Comparison of ENCODE assay signal across 1 cellular context in the genomic region with DNA sequence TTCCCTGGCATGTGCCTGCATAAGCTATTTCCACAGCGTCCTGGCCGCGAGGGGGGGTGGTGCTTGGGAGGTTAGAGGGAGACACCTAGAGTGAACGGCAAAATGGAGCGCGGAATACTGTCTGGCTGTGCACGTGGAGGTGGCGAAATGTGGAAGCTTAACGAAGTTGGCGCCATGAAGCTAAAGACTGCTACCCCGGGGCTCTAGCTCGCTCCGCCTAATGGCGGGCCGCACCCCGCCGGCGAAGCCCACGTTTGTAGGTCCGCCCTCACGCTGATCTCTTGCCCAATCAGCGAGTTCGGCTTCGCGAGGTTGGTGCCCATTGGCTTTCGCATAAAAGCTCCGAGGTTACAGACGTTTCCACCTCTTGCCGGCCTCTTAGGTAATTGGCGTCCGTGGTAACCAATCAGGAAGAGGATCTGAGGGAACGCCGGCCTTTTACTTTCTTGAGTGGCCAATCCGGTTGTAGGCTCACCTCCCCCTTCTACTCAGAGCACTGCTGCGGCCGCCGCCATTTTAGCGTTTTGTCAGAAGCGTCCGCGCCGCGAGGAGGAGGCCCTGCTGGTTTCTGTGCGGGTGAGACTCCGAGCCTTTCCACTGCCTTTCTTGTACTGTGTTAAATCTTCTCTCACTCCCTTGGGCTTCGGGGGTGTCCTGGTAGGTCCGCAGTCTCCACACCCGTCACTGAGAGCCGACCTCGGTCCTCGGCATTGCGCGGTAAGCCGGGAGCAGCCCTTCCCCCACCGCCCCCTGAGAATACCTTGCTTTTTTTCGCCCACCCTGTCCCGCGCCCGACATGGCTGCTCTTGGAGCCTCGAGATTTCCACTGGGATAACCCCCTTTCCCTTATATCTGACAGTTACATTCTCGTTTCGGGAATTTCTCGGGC.
TF ChIP-seq lines count a peak whose summit lies in the region.

A gene with protein sequence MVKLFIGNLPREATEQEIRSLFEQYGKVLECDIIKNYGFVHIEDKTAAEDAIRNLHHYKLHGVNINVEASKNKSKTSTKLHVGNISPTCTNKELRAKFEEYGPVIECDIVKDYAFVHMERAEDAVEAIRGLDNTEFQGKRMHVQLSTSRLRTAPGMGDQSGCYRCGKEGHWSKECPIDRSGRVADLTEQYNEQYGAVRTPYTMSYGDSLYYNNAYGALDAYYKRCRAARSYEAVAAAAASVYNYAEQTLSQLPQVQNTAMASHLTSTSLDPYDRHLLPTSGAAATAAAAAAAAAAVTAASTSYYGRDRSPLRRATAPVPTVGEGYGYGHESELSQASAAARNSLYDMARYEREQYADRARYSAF (plus strand): TSS at position 527 of the 889 bp plus-strand sequence. CDS start 1,009 bp downstream, outside the sequence.

TF ChIP-seq in GM12878, 131 proteins besides CTCF, POLR2A, EP300 and RAD21 (continued from another document and continues in another):
- TF ChIP-seq, protein P1, sequence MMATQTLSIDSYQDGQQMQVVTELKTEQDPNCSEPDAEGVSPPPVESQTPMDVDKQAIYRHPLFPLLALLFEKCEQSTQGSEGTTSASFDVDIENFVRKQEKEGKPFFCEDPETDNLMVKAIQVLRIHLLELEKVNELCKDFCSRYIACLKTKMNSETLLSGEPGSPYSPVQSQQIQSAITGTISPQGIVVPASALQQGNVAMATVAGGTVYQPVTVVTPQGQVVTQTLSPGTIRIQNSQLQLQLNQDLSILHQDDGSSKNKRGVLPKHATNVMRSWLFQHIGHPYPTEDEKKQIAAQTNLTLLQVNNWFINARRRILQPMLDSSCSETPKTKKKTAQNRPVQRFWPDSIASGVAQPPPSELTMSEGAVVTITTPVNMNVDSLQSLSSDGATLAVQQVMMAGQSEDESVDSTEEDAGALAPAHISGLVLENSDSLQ (IDR thresholded peaks at IDR 0.05): peak; percentile 99
- no peak for TF ChIP-seq KDM1A (IDR thresholded peaks at IDR 0.05; ENCODE audit: borderline replicate concordance)
- no peak for TF ChIP-seq SPI1 (IDR thresholded peaks at IDR 0.05; ENCODE audit: borderline replicate concordance, insufficient read depth, low read depth, low read length)
- TF ChIP-seq KLF5 (IDR thresholded peaks at IDR 0.05; ENCODE audit: partially characterized antibody): no peak
- 0 out of 4 replicates have a peak, but pooled peaks of 1 of the 2 experiments have one; percentile 41 for TF ChIP-seq SRF (IDR thresholded peaks at IDR 0.05; ENCODE audit: low read depth in 2 of 2, low read length in 2 of 2)
- no peak for TF ChIP-seq MEF2A (IDR thresholded peaks at IDR 0.05; ENCODE audit: insufficient read depth, low read depth, low read length)
- TF ChIP-seq ZBED1 (IDR thresholded peaks at IDR 0.05; ENCODE audit: borderline replicate concordance): no peak; the same call in 1 of the 2 replicates
- TF ChIP-seq, protein P2, sequence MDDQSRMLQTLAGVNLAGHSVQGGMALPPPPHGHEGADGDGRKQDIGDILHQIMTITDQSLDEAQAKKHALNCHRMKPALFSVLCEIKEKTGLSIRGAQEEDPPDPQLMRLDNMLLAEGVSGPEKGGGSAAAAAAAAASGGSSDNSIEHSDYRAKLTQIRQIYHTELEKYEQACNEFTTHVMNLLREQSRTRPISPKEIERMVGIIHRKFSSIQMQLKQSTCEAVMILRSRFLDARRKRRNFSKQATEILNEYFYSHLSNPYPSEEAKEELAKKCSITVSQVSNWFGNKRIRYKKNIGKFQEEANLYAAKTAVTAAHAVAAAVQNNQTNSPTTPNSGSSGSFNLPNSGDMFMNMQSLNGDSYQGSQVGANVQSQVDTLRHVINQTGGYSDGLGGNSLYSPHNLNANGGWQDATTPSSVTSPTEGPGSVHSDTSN (IDR thresholded peaks at IDR 0.05; ENCODE audit: insufficient replicate concordance, low read depth, low read length): peak; percentile 97
- peak; percentile 94 for TF ChIP-seq MXI1 (IDR thresholded peaks at IDR 0.05; ENCODE audit: low read depth, low read length)
- peak; percentile 27; the same call in 1 of the 2 replicates for TF ChIP-seq SIN3A (IDR thresholded peaks at IDR 0.05; ENCODE audit: low read depth, low read length)
- TF ChIP-seq, protein P3, sequence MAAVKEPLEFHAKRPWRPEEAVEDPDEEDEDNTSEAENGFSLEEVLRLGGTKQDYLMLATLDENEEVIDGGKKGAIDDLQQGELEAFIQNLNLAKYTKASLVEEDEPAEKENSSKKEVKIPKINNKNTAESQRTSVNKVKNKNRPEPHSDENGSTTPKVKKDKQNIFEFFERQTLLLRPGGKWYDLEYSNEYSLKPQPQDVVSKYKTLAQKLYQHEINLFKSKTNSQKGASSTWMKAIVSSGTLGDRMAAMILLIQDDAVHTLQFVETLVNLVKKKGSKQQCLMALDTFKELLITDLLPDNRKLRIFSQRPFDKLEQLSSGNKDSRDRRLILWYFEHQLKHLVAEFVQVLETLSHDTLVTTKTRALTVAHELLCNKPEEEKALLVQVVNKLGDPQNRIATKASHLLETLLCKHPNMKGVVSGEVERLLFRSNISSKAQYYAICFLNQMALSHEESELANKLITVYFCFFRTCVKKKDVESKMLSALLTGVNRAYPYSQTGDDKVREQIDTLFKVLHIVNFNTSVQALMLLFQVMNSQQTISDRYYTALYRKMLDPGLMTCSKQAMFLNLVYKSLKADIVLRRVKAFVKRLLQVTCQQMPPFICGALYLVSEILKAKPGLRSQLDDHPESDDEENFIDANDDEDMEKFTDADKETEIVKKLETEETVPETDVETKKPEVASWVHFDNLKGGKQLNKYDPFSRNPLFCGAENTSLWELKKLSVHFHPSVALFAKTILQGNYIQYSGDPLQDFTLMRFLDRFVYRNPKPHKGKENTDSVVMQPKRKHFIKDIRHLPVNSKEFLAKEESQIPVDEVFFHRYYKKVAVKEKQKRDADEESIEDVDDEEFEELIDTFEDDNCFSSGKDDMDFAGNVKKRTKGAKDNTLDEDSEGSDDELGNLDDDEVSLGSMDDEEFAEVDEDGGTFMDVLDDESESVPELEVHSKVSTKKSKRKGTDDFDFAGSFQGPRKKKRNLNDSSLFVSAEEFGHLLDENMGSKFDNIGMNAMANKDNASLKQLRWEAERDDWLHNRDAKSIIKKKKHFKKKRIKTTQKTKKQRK (IDR thresholded peaks at IDR 0.05; ENCODE audit: low read depth, low read length): peak; percentile 59
- TF ChIP-seq SUZ12 (IDR thresholded peaks at IDR 0.05; ENCODE audit: unreplicated experiment): no peak
- TF ChIP-seq, protein P4, sequence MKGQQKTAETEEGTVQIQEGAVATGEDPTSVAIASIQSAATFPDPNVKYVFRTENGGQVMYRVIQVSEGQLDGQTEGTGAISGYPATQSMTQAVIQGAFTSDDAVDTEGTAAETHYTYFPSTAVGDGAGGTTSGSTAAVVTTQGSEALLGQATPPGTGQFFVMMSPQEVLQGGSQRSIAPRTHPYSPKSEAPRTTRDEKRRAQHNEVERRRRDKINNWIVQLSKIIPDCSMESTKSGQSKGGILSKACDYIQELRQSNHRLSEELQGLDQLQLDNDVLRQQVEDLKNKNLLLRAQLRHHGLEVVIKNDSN (IDR thresholded peaks at IDR 0.05; ENCODE audit: borderline replicate concordance, extremely low read length, insufficient read depth, low read depth, low read length): no peak
- peak; percentile 35; the same call in 1 of the 2 replicates for TF ChIP-seq NFIC (IDR thresholded peaks at IDR 0.05; ENCODE audit: low read depth, low read length)
- no peak for TF ChIP-seq WRNIP1 (IDR thresholded peaks at IDR 0.05; ENCODE audit: borderline replicate concordance, low read depth, low read length)
- TF ChIP-seq, protein P5, sequence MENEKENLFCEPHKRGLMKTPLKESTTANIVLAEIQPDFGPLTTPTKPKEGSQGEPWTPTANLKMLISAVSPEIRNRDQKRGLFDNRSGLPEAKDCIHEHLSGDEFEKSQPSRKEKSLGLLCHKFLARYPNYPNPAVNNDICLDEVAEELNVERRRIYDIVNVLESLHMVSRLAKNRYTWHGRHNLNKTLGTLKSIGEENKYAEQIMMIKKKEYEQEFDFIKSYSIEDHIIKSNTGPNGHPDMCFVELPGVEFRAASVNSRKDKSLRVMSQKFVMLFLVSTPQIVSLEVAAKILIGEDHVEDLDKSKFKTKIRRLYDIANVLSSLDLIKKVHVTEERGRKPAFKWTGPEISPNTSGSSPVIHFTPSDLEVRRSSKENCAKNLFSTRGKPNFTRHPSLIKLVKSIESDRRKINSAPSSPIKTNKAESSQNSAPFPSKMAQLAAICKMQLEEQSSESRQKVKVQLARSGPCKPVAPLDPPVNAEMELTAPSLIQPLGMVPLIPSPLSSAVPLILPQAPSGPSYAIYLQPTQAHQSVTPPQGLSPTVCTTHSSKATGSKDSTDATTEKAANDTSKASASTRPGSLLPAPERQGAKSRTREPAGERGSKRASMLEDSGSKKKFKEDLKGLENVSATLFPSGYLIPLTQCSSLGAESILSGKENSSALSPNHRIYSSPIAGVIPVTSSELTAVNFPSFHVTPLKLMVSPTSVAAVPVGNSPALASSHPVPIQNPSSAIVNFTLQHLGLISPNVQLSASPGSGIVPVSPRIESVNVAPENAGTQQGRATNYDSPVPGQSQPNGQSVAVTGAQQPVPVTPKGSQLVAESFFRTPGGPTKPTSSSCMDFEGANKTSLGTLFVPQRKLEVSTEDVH (IDR thresholded peaks at IDR 0.05; ENCODE audit: low read depth, partially characterized antibody): peak; percentile 22
- TF ChIP-seq, protein P6, sequence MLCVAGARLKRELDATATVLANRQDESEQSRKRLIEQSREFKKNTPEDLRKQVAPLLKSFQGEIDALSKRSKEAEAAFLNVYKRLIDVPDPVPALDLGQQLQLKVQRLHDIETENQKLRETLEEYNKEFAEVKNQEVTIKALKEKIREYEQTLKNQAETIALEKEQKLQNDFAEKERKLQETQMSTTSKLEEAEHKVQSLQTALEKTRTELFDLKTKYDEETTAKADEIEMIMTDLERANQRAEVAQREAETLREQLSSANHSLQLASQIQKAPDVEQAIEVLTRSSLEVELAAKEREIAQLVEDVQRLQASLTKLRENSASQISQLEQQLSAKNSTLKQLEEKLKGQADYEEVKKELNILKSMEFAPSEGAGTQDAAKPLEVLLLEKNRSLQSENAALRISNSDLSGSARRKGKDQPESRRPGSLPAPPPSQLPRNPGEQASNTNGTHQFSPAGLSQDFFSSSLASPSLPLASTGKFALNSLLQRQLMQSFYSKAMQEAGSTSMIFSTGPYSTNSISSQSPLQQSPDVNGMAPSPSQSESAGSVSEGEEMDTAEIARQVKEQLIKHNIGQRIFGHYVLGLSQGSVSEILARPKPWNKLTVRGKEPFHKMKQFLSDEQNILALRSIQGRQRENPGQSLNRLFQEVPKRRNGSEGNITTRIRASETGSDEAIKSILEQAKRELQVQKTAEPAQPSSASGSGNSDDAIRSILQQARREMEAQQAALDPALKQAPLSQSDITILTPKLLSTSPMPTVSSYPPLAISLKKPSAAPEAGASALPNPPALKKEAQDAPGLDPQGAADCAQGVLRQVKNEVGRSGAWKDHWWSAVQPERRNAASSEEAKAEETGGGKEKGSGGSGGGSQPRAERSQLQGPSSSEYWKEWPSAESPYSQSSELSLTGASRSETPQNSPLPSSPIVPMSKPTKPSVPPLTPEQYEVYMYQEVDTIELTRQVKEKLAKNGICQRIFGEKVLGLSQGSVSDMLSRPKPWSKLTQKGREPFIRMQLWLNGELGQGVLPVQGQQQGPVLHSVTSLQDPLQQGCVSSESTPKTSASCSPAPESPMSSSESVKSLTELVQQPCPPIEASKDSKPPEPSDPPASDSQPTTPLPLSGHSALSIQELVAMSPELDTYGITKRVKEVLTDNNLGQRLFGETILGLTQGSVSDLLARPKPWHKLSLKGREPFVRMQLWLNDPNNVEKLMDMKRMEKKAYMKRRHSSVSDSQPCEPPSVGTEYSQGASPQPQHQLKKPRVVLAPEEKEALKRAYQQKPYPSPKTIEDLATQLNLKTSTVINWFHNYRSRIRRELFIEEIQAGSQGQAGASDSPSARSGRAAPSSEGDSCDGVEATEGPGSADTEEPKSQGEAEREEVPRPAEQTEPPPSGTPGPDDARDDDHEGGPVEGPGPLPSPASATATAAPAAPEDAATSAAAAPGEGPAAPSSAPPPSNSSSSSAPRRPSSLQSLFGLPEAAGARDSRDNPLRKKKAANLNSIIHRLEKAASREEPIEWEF (IDR thresholded peaks at IDR 0.05; ENCODE audit: insufficient replicate concordance, low read depth, low read length): no peak
- TF ChIP-seq, protein P7, sequence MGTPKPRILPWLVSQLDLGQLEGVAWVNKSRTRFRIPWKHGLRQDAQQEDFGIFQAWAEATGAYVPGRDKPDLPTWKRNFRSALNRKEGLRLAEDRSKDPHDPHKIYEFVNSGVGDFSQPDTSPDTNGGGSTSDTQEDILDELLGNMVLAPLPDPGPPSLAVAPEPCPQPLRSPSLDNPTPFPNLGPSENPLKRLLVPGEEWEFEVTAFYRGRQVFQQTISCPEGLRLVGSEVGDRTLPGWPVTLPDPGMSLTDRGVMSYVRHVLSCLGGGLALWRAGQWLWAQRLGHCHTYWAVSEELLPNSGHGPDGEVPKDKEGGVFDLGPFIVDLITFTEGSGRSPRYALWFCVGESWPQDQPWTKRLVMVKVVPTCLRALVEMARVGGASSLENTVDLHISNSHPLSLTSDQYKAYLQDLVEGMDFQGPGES (IDR thresholded peaks at IDR 0.05): peak; percentile 88
- no peak for TF ChIP-seq ETV6 (conservative IDR thresholded peaks at IDR 0.05 in 1 of 2, IDR thresholded peaks at IDR 0.05 in 1 of 2; ENCODE audit: borderline replicate concordance in 1 of 2, low read depth in 1 of 2)
- TF ChIP-seq, protein P8, sequence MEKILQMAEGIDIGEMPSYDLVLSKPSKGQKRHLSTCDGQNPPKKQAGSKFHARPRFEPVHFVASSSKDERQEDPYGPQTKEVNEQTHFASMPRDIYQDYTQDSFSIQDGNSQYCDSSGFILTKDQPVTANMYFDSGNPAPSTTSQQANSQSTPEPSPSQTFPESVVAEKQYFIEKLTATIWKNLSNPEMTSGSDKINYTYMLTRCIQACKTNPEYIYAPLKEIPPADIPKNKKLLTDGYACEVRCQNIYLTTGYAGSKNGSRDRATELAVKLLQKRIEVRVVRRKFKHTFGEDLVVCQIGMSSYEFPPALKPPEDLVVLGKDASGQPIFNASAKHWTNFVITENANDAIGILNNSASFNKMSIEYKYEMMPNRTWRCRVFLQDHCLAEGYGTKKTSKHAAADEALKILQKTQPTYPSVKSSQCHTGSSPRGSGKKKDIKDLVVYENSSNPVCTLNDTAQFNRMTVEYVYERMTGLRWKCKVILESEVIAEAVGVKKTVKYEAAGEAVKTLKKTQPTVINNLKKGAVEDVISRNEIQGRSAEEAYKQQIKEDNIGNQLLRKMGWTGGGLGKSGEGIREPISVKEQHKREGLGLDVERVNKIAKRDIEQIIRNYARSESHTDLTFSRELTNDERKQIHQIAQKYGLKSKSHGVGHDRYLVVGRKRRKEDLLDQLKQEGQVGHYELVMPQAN (conservative IDR thresholded peaks at IDR 0.05): peak; percentile 73
- 0 out of 2 replicates have a peak, but pooled peaks have one; percentile 39 for TF ChIP-seq CBX5 (IDR thresholded peaks at IDR 0.05; ENCODE audit: low read depth)
- TF ChIP-seq SREBF1 (IDR thresholded peaks at IDR 0.05; ENCODE audit: low read length): no peak
- 0 out of 2 replicates have a peak, but pooled peaks have one; percentile 33 for TF ChIP-seq MTA2 (IDR thresholded peaks at IDR 0.05; ENCODE audit: low read depth)
- 0 out of 2 replicates have a peak, but pooled peaks have one; percentile 11 for TF ChIP-seq RCOR1 (conservative IDR thresholded peaks at IDR 0.05; ENCODE audit: low read depth, low read length)
- TF ChIP-seq CHD1 (IDR thresholded peaks at IDR 0.05; ENCODE audit: low read depth, low read length): 0 out of 2 replicates have a peak, but pooled peaks have one; percentile 68
- TF ChIP-seq ASH2L (IDR thresholded peaks at IDR 0.05; ENCODE audit: borderline replicate concordance, low read depth): no peak
- peak; percentile 38; the same call in 1 of the 2 replicates for TF ChIP-seq TCF3 (IDR thresholded peaks at IDR 0.05; ENCODE audit: borderline replicate concordance, insufficient read depth, low read depth, low read length)
- no peak for TF ChIP-seq GABPA (IDR thresholded peaks at IDR 0.05; ENCODE audit: low read depth)
- no peak for TF ChIP-seq KAT2A (conservative IDR thresholded peaks at IDR 0.05; ENCODE audit: control insufficient read depth, low read depth, low read length)
- TF ChIP-seq MEF2B (IDR thresholded peaks at IDR 0.05; ENCODE audit: partially characterized antibody, poor library complexity, severe bottlenecking): peak; percentile 95
